Comparison of ENCODE assay signal across 18 cellular contexts in the genomic region with DNA sequence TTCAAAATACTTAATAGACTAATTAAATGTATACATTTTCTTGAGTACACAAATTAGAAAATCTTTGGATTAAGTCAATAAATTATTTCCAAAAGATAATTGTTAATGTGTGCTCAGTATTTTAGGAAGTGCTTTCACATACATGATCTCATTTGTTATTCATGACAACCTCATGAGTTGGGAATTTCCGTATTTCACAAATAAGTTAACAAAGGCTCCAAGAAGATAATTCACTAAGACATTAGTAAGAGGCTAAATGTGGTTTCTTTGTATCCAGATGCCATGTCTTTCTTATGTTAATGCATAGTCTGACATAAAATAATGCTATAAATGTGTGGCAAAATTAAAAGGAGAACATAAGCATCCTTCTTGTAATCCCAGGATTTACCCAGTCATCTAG.
DNase-seq lines count a peak whose midpoint lies in the region; TF ChIP-seq lines count a peak whose summit lies in the region.
"Had no signal": no experiment of that assay in that cellular context is flagged by ENCODE, and none has a peak within 500 bp of the region (broad histone marks: within the 10 kb centered on the region; RNA-seq: fewer than 3 reads in every experiment).

No MANE protein-coding gene starts in this region.

- no peak overlapping the region for H3K4me3 ChIP-seq in fibroblast of pulmonary artery (replicated peaks; ENCODE audit: low read depth, low read length)
- H3K4me3 ChIP-seq: BLaER1 had no signal

- peak; percentile 69 for DNase-seq in HCEC 1CT
- peak; percentile 37 for DNase-seq in astrocyte of the hippocampus (ENCODE audit: low read depth, low spot score)
- peak; percentile 80 for DNase-seq in fibroblast of pulmonary artery (ENCODE audit: low read depth)
- DNase-seq in renal cortical epithelial cell (ENCODE audit: low read depth): peak; percentile 13
- no peak for DNase-seq in stimulated activated CD4-positive, alpha-beta T cell treated with anti-CD3 and anti-CD28 coated beads, Interleukin-2, amount 100 ng/mL, for 48 hours
- DNase-seq in Ammon's horn (ENCODE audit: low spot score): no peak
- DNase-seq in NCI-H1436 (lab: John Stamatoyannopoulos, UW): no peak
- DNase-seq: CD8-positive, alpha-beta T cell; DMS79; GF-D8; H7; MV-4-11; NCI-H1417; NCI-H1930; NCI-H446 treated with DMSO at 0.1 percent for 48 hours; OCI-M1; SIG-M5 had no signal

- no peak for TF ChIP-seq CTCF in fibroblast of pulmonary artery (IDR thresholded peaks at IDR 0.05; ENCODE audit: low read length, missing control alignments)

Comparison
In these comparisons a context has a peak if more than half of its experiments do, and no peak if none do; other contexts are left out.
1. DNase-seq: peak in HCEC 1CT (single experiment), astrocyte of the hippocampus (single experiment), fibroblast of pulmonary artery (single experiment) and renal cortical epithelial cell (single experiment); none in stimulated activated CD4-positive, alpha-beta T cell treated with anti-CD3 and anti-CD28 coated beads, Interleukin-2, amount 100 ng/mL, for 48 hours (0 of 2), Ammon's horn (single experiment) and NCI-H1436 (single experiment).